Comparison of ENCODE assay signal across 2 cellular contexts in the genomic region with DNA sequence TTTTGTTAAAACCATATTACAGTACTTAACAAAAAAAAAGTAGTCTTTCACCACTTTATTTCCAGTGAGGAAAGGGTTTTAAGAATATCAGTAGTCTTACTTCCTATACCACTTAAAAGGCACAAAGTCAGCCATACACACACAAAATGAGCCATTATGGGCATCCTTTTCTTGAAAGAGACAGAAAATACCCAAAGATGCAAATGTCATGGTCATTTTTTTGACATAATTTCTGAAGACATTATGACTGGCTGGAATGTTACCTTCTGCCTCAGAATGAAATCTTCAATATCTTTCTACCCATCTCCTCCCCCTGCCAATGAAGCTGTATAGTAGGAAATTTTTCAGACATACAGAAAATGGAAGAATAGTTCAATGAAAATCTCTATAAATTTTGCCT.
TF ChIP-seq lines count a peak whose summit lies in the region.

No MANE protein-coding gene starts in this region.

TF ChIP-seq in GM12878, 131 proteins besides CTCF, POLR2A, EP300 and RAD21 (continues in another document):
- TF ChIP-seq, protein P1, sequence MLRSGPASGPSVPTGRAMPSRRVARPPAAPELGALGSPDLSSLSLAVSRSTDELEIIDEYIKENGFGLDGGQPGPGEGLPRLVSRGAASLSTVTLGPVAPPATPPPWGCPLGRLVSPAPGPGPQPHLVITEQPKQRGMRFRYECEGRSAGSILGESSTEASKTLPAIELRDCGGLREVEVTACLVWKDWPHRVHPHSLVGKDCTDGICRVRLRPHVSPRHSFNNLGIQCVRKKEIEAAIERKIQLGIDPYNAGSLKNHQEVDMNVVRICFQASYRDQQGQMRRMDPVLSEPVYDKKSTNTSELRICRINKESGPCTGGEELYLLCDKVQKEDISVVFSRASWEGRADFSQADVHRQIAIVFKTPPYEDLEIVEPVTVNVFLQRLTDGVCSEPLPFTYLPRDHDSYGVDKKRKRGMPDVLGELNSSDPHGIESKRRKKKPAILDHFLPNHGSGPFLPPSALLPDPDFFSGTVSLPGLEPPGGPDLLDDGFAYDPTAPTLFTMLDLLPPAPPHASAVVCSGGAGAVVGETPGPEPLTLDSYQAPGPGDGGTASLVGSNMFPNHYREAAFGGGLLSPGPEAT (IDR thresholded peaks at IDR 0.05; ENCODE audit: low read depth): no peak
- TF ChIP-seq NFIC (IDR thresholded peaks at IDR 0.05; ENCODE audit: low read depth, low read length) (peak; percentile 42; the same call in 1 of the 2 replicates), FOXM1 (IDR thresholded peaks at IDR 0.05; ENCODE audit: low read depth, low read length) (peak; percentile 45; the same call in 1 of the 2 replicates), POLR2AphosphoS5 (IDR thresholded peaks at IDR 0.05; ENCODE audit: low read length) (no peak), ZNF384 (IDR thresholded peaks at IDR 0.05; ENCODE audit: borderline replicate concordance, low read depth, low read length) (no peak), SUZ12 (IDR thresholded peaks at IDR 0.05; ENCODE audit: unreplicated experiment) (no peak), JUNB (IDR thresholded peaks at IDR 0.05) (peak; percentile 60), ETV6 (conservative IDR thresholded peaks at IDR 0.05 in 1 of 2, IDR thresholded peaks at IDR 0.05 in 1 of 2; ENCODE audit: borderline replicate concordance in 1 of 2, low read depth in 1 of 2) (peak in 1 of 2 experiments; percentile 50; a peak in 1 of 4 replicates), NR2C1 (IDR thresholded peaks at IDR 0.05) (no peak), MYC (IDR thresholded peaks at IDR 0.05; ENCODE audit: insufficient read depth, insufficient read length, insufficient replicate concordance, low read length, severe bottlenecking) (no peak), EZH2 (IDR thresholded peaks at IDR 0.05; ENCODE audit: borderline replicate concordance, control insufficient read depth, low read depth, low read length) (no peak), EED (IDR thresholded peaks at IDR 0.05; ENCODE audit: low read depth) (no peak), YBX1 (IDR thresholded peaks at IDR 0.05) (no peak), HDAC6 (IDR thresholded peaks at IDR 0.05; ENCODE audit: unreplicated experiment) (no peak), TCF7 (IDR thresholded peaks at IDR 0.05; ENCODE audit: borderline replicate concordance) (peak; percentile 78)
- TF ChIP-seq, protein P2, sequence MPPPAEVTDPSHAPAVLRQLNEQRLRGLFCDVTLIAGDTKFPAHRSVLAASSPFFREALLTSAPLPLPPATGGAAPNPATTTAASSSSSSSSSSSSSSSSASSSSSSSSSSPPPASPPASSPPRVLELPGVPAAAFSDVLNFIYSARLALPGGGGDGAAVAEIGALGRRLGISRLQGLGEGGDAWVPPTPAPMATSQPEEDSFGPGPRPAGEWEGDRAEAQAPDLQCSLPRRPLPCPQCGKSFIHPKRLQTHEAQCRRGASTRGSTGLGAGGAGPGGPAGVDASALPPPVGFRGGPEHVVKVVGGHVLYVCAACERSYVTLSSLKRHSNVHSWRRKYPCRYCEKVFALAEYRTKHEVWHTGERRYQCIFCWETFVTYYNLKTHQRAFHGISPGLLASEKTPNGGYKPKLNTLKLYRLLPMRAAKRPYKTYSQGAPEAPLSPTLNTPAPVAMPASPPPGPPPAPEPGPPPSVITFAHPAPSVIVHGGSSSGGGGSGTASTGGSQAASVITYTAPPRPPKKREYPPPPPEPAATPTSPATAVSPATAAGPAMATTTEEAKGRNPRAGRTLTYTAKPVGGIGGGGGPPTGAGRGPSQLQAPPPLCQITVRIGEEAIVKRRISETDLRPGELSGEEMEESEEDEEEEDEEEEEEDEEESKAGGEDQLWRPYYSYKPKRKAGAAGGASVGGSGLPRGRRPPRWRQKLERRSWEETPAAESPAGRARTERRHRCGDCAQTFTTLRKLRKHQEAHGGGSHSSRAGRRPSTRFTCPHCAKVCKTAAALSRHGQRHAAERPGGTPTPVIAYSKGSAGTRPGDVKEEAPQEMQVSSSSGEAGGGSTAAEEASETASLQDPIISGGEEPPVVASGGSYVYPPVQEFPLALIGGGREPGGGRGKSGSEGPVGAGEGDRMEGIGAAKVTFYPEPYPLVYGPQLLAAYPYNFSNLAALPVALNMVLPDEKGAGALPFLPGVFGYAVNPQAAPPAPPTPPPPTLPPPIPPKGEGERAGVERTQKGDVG (CRISPR knock-in tag; IDR thresholded peaks at IDR 0.05): no peak
- TF ChIP-seq, protein P3, sequence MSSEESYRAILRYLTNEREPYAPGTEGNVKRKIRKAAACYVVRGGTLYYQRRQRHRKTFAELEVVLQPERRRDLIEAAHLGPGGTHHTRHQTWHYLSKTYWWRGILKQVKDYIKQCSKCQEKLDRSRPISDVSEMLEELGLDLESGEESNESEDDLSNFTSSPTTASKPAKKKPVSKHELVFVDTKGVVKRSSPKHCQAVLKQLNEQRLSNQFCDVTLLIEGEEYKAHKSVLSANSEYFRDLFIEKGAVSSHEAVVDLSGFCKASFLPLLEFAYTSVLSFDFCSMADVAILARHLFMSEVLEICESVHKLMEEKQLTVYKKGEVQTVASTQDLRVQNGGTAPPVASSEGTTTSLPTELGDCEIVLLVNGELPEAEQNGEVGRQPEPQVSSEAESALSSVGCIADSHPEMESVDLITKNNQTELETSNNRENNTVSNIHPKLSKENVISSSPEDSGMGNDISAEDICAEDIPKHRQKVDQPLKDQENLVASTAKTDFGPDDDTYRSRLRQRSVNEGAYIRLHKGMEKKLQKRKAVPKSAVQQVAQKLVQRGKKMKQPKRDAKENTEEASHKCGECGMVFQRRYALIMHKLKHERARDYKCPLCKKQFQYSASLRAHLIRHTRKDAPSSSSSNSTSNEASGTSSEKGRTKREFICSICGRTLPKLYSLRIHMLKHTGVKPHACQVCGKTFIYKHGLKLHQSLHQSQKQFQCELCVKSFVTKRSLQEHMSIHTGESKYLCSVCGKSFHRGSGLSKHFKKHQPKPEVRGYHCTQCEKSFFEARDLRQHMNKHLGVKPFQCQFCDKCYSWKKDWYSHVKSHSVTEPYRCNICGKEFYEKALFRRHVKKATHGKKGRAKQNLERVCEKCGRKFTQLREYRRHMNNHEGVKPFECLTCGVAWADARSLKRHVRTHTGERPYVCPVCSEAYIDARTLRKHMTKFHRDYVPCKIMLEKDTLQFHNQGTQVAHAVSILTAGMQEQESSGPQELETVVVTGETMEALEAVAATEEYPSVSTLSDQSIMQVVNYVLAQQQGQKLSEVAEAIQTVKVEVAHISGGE (CRISPR knock-in tag; IDR thresholded peaks at IDR 0.05): no peak

TF ChIP-seq in HEK293T, 16 proteins besides CTCF, POLR2A, EP300 and RAD21 (continued from another document):
- TF ChIP-seq CTBP1 (IDR thresholded peaks at IDR 0.05; ENCODE audit: borderline replicate concordance) (no peak), SP1 (IDR thresholded peaks at IDR 0.05) (no peak)
